1 cellular context compared by ENCODE assay signal in the genomic region with DNA sequence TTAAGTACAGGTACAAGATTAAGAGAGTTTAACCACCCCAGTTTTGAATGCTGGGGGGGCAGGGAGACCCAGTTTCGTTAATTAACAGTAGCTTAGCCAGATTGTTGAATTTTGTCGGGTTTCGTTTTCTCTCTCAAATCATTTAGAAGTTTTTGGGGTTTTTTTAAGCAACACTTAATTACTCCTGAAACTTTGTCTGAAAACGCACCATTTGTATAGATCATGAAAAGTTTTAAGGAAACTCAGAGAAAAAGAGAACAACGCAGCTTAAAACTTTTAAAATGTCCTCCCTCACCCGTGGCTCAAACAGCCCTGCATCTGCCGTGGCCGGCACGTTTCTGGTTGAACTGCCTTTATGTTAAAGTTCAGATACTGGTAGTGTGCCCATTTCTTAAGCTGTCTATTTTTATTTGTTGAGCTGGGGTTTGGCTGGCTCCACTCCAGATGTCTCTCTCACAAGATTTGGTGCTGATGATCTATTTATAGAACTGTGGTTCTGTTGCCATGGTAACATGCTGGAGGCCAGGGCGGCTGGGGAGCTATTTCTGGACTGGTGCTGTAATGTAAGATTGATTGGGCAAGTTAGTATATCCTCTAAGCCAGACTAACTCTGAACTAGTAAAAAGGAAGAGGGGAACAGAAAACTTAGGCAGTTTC.
TF ChIP-seq lines count a peak whose summit lies in the region.

No MANE protein-coding gene starts in this region.

TF ChIP-seq in GM12878, 131 proteins besides CTCF, POLR2A, EP300 and RAD21 (continued from another document and continues in another):
- TF ChIP-seq, protein P1, sequence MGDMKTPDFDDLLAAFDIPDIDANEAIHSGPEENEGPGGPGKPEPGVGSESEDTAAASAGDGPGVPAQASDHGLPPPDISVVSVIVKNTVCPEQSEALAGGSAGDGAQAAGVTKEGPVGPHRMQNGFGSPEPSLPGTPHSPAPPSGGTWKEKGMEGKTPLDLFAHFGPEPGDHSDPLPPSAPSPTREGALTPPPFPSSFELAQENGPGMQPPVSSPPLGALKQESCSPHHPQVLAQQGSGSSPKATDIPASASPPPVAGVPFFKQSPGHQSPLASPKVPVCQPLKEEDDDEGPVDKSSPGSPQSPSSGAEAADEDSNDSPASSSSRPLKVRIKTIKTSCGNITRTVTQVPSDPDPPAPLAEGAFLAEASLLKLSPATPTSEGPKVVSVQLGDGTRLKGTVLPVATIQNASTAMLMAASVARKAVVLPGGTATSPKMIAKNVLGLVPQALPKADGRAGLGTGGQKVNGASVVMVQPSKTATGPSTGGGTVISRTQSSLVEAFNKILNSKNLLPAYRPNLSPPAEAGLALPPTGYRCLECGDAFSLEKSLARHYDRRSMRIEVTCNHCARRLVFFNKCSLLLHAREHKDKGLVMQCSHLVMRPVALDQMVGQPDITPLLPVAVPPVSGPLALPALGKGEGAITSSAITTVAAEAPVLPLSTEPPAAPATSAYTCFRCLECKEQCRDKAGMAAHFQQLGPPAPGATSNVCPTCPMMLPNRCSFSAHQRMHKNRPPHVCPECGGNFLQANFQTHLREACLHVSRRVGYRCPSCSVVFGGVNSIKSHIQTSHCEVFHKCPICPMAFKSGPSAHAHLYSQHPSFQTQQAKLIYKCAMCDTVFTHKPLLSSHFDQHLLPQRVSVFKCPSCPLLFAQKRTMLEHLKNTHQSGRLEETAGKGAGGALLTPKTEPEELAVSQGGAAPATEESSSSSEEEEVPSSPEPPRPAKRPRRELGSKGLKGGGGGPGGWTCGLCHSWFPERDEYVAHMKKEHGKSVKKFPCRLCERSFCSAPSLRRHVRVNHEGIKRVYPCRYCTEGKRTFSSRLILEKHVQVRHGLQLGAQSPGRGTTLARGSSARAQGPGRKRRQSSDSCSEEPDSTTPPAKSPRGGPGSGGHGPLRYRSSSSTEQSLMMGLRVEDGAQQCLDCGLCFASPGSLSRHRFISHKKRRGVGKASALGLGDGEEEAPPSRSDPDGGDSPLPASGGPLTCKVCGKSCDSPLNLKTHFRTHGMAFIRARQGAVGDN (IDR thresholded peaks at IDR 0.05): no peak
- TF ChIP-seq GATAD2B (conservative IDR thresholded peaks at IDR 0.05; ENCODE audit: low read depth) (peak; percentile 35), SRF (IDR thresholded peaks at IDR 0.05; ENCODE audit: low read depth in 2 of 2, low read length in 2 of 2) (no peak), DPF2 (IDR thresholded peaks at IDR 0.05) (peak; percentile 73), SMAD1 (IDR thresholded peaks at IDR 0.05; ENCODE audit: low read depth, partially characterized antibody) (peak; percentile 94), BCLAF1 (IDR thresholded peaks at IDR 0.05) (no peak), HDGF (IDR thresholded peaks at IDR 0.05) (no peak), PBX3 (IDR thresholded peaks at IDR 0.05; ENCODE audit: insufficient replicate concordance, low read depth, low read length) (peak; percentile 65), KLF5 (IDR thresholded peaks at IDR 0.05; ENCODE audit: partially characterized antibody) (no peak), CREM (IDR thresholded peaks at IDR 0.05; ENCODE audit: low read depth) (peak; percentile 83), CEBPB (IDR thresholded peaks at IDR 0.05; ENCODE audit: borderline replicate concordance in 1 of 2, low read depth in 2 of 2, low read length in 2 of 2) (no peak), IKZF1 (conservative IDR thresholded peaks at IDR 0.05) (0 out of 2 replicates have a peak, but pooled peaks have one; percentile 44), KAT2A (conservative IDR thresholded peaks at IDR 0.05; ENCODE audit: control insufficient read depth, low read depth, low read length) (no peak), MTA3 (IDR thresholded peaks at IDR 0.05; ENCODE audit: borderline replicate concordance, low read length) (peak; percentile 86; the same call in 1 of the 2 replicates), TAF1 (IDR thresholded peaks at IDR 0.05; ENCODE audit: borderline replicate concordance, low read depth, low read length) (0 out of 2 replicates have a peak, but pooled peaks have one; percentile 31), SP1 (IDR thresholded peaks at IDR 0.05; ENCODE audit: low read depth, low read length) (peak; percentile 91), BACH1 (IDR thresholded peaks at IDR 0.05; ENCODE audit: borderline replicate concordance) (no peak), ATF2 (IDR thresholded peaks at IDR 0.05; ENCODE audit: low read length) (0 out of 2 replicates have a peak, but pooled peaks have one; percentile 83), JUNB (IDR thresholded peaks at IDR 0.05) (peak; percentile 40; the same call in 1 of the 2 replicates), CHD1 (IDR thresholded peaks at IDR 0.05; ENCODE audit: low read depth, low read length) (no peak), BMI1 (IDR thresholded peaks at IDR 0.05; ENCODE audit: borderline replicate concordance) (peak; percentile 100), ASH2L (IDR thresholded peaks at IDR 0.05; ENCODE audit: borderline replicate concordance, low read depth) (peak; percentile 91; the same call in 1 of the 2 replicates), JUND (IDR thresholded peaks at IDR 0.05; ENCODE audit: low read depth, low read length) (no peak), SMC3 (IDR thresholded peaks at IDR 0.05; ENCODE audit: borderline replicate concordance, low read length) (no peak), NBN (IDR thresholded peaks at IDR 0.05) (peak; percentile 88), ZBTB4 (CRISPR knock-in tag; IDR thresholded peaks at IDR 0.05) (0 out of 2 replicates have a peak, but pooled peaks have one; percentile 48), TCF7 (IDR thresholded peaks at IDR 0.05; ENCODE audit: borderline replicate concordance) (no peak; the same call in 1 of the 2 replicates), ETV6 (conservative IDR thresholded peaks at IDR 0.05 in 1 of 2, IDR thresholded peaks at IDR 0.05 in 1 of 2; ENCODE audit: borderline replicate concordance in 1 of 2, low read depth in 1 of 2) (peak in 1 of 2 experiments; percentile 19; a peak in 1 of 4 replicates), NRF1 (conservative IDR thresholded peaks at IDR 0.05; ENCODE audit: low read depth, low read length) (no peak), ZSCAN29 (IDR thresholded peaks at IDR 0.05) (no peak), NKRF (conservative IDR thresholded peaks at IDR 0.05) (no peak; the same call in 1 of the 2 replicates), PML (IDR thresholded peaks at IDR 0.05; ENCODE audit: low read length) (peak; percentile 88), ZNF217 (IDR thresholded peaks at IDR 0.05) (no peak), STAT3 (IDR thresholded peaks at IDR 0.05; ENCODE audit: low read depth, low read length) (no peak; the same call in 1 of the 2 replicates), POLR2AphosphoS2 (IDR thresholded peaks at IDR 0.05; ENCODE audit: low read depth, low read length) (no peak), STAT1 (conservative IDR thresholded peaks at IDR 0.05) (no peak)
- TF ChIP-seq, protein P2, sequence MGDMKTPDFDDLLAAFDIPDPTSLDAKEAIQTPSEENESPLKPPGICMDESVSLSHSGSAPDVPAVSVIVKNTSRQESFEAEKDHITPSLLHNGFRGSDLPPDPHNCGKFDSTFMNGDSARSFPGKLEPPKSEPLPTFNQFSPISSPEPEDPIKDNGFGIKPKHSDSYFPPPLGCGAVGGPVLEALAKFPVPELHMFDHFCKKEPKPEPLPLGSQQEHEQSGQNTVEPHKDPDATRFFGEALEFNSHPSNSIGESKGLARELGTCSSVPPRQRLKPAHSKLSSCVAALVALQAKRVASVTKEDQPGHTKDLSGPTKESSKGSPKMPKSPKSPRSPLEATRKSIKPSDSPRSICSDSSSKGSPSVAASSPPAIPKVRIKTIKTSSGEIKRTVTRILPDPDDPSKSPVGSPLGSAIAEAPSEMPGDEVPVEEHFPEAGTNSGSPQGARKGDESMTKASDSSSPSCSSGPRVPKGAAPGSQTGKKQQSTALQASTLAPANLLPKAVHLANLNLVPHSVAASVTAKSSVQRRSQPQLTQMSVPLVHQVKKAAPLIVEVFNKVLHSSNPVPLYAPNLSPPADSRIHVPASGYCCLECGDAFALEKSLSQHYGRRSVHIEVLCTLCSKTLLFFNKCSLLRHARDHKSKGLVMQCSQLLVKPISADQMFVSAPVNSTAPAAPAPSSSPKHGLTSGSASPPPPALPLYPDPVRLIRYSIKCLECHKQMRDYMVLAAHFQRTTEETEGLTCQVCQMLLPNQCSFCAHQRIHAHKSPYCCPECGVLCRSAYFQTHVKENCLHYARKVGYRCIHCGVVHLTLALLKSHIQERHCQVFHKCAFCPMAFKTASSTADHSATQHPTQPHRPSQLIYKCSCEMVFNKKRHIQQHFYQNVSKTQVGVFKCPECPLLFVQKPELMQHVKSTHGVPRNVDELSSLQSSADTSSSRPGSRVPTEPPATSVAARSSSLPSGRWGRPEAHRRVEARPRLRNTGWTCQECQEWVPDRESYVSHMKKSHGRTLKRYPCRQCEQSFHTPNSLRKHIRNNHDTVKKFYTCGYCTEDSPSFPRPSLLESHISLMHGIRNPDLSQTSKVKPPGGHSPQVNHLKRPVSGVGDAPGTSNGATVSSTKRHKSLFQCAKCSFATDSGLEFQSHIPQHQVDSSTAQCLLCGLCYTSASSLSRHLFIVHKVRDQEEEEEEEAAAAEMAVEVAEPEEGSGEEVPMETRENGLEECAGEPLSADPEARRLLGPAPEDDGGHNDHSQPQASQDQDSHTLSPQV (IDR thresholded peaks at IDR 0.05): no peak
